In genomic region chr16:27314161-27314723, GRCh38 we compare ENCODE assay signal across 1 cellular context.
TF ChIP-seq lines count a peak whose summit lies in the region.

No MANE protein-coding gene starts in this region.

TF ChIP-seq in K562, 482 proteins besides CTCF, POLR2A, EP300 and RAD21 (continued from another document and continues in another):
- TF ChIP-seq, protein P1, sequence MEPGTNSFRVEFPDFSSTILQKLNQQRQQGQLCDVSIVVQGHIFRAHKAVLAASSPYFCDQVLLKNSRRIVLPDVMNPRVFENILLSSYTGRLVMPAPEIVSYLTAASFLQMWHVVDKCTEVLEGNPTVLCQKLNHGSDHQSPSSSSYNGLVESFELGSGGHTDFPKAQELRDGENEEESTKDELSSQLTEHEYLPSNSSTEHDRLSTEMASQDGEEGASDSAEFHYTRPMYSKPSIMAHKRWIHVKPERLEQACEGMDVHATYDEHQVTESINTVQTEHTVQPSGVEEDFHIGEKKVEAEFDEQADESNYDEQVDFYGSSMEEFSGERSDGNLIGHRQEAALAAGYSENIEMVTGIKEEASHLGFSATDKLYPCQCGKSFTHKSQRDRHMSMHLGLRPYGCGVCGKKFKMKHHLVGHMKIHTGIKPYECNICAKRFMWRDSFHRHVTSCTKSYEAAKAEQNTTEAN (CRISPR knock-in tag; IDR thresholded peaks at IDR 0.05), result no peak
- no peak for TF ChIP-seq ZNF184 (CRISPR knock-in tag; IDR thresholded peaks at IDR 0.05)
- no peak for TF ChIP-seq AFF4 (CRISPR knock-in tag; IDR thresholded peaks at IDR 0.05)
- no peak for TF ChIP-seq SMARCA5 (IDR thresholded peaks at IDR 0.05)
- no peak for TF ChIP-seq DMBX1 (CRISPR knock-in tag; IDR thresholded peaks at IDR 0.05; ENCODE audit: borderline replicate concordance)
- no peak for TF ChIP-seq ILF3 (IDR thresholded peaks at IDR 0.05; ENCODE audit: borderline replicate concordance)
- no peak for TF ChIP-seq BDP1 (IDR thresholded peaks at IDR 0.05; ENCODE audit: insufficient read depth, insufficient read length)
- no peak for TF ChIP-seq EWSR1 (IDR thresholded peaks at IDR 0.05; ENCODE audit: borderline replicate concordance, low read depth, partially characterized antibody)
- no peak for TF ChIP-seq GATA2 (CRISPR knock-in tag; IDR thresholded peaks at IDR 0.05)
- no peak for TF ChIP-seq ZC3H11A (IDR thresholded peaks at IDR 0.05; ENCODE audit: low read depth, low read length)
- TF ChIP-seq TARDBP (IDR thresholded peaks at IDR 0.05), result no peak
- no peak for TF ChIP-seq ZNF23 (CRISPR knock-in tag; IDR thresholded peaks at IDR 0.05)
- no peak for TF ChIP-seq SNRNP70 (optimal IDR thresholded peaks at IDR 0.05; ENCODE audit: low read depth, low read length)
- TF ChIP-seq WHSC1 (IDR thresholded peaks at IDR 0.05; ENCODE audit: low read length), result no peak
- TF ChIP-seq KAT2B (IDR thresholded peaks at IDR 0.05; ENCODE audit: low read depth, low read length), result no peak
- TF ChIP-seq, protein P2, sequence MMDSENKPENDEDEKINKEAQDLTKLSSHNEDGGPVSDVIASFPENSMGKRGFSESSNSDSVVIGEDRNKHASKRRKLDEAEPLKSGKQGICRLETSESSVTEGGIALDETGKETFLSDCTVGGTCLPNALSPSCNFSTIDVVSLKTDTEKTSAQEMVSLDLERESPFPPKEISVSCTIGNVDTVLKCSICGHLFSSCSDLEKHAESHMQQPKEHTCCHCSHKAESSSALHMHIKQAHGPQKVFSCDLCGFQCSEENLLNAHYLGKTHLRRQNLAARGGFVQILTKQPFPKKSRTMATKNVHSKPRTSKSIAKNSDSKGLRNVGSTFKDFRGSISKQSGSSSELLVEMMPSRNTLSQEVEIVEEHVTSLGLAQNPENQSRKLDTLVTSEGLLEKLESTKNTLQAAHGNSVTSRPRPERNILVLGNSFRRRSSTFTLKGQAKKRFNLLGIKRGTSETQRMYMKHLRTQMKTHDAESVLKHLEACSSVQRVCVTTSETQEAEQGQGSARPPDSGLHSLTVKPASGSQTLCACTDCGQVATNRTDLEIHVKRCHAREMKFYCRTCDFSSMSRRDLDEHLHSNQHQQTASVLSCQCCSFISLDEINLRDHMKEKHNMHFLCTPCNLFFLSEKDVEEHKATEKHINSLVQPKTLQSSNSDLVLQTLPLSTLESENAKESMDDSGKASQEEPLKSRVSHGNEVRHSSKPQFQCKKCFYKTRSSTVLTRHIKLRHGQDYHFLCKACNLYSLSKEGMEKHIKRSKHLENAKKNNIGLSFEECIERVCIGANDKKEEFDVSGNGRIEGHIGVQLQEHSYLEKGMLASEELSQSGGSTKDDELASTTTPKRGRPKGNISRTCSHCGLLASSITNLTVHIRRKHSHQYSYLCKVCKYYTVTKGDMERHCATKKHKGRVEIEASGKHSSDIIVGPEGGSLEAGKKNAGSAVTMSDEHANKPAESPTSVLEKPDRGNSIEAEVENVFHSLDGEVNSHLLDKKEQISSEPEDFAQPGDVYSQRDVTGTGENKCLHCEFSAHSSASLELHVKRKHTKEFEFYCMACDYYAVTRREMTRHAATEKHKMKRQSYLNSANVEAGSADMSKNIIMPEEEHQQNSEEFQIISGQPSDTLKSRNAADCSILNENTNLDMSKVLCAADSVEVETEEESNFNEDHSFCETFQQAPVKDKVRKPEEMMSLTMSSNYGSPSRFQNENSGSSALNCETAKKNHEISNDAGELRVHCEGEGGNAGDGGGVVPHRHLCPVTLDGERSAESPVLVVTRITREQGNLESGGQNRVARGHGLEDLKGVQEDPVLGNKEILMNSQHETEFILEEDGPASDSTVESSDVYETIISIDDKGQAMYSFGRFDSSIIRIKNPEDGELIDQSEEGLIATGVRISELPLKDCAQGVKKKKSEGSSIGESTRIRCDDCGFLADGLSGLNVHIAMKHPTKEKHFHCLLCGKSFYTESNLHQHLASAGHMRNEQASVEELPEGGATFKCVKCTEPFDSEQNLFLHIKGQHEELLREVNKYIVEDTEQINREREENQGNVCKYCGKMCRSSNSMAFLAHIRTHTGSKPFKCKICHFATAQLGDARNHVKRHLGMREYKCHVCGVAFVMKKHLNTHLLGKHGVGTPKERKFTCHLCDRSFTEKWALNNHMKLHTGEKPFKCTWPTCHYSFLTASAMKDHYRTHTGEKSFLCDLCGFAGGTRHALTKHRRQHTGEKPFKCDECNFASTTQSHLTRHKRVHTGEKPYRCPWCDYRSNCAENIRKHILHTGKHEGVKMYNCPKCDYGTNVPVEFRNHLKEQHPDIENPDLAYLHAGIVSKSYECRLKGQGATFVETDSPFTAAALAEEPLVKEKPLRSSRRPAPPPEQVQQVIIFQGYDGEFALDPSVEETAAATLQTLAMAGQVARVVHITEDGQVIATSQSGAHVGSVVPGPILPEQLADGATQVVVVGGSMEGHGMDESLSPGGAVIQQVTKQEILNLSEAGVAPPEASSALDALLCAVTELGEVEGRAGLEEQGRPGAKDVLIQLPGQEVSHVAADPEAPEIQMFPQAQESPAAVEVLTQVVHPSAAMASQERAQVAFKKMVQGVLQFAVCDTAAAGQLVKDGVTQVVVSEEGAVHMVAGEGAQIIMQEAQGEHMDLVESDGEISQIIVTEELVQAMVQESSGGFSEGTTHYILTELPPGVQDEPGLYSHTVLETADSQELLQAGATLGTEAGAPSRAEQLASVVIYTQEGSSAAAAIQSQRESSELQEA (IDR thresholded peaks at IDR 0.05; ENCODE audit: low read depth), result no peak
- TF ChIP-seq KDM4B (IDR thresholded peaks at IDR 0.05; ENCODE audit: borderline replicate concordance in 2 of 2, low read depth in 1 of 2), result no peak
- no peak for TF ChIP-seq C11orf30 (IDR thresholded peaks at IDR 0.05; ENCODE audit: low read depth)
- TF ChIP-seq, protein P3, sequence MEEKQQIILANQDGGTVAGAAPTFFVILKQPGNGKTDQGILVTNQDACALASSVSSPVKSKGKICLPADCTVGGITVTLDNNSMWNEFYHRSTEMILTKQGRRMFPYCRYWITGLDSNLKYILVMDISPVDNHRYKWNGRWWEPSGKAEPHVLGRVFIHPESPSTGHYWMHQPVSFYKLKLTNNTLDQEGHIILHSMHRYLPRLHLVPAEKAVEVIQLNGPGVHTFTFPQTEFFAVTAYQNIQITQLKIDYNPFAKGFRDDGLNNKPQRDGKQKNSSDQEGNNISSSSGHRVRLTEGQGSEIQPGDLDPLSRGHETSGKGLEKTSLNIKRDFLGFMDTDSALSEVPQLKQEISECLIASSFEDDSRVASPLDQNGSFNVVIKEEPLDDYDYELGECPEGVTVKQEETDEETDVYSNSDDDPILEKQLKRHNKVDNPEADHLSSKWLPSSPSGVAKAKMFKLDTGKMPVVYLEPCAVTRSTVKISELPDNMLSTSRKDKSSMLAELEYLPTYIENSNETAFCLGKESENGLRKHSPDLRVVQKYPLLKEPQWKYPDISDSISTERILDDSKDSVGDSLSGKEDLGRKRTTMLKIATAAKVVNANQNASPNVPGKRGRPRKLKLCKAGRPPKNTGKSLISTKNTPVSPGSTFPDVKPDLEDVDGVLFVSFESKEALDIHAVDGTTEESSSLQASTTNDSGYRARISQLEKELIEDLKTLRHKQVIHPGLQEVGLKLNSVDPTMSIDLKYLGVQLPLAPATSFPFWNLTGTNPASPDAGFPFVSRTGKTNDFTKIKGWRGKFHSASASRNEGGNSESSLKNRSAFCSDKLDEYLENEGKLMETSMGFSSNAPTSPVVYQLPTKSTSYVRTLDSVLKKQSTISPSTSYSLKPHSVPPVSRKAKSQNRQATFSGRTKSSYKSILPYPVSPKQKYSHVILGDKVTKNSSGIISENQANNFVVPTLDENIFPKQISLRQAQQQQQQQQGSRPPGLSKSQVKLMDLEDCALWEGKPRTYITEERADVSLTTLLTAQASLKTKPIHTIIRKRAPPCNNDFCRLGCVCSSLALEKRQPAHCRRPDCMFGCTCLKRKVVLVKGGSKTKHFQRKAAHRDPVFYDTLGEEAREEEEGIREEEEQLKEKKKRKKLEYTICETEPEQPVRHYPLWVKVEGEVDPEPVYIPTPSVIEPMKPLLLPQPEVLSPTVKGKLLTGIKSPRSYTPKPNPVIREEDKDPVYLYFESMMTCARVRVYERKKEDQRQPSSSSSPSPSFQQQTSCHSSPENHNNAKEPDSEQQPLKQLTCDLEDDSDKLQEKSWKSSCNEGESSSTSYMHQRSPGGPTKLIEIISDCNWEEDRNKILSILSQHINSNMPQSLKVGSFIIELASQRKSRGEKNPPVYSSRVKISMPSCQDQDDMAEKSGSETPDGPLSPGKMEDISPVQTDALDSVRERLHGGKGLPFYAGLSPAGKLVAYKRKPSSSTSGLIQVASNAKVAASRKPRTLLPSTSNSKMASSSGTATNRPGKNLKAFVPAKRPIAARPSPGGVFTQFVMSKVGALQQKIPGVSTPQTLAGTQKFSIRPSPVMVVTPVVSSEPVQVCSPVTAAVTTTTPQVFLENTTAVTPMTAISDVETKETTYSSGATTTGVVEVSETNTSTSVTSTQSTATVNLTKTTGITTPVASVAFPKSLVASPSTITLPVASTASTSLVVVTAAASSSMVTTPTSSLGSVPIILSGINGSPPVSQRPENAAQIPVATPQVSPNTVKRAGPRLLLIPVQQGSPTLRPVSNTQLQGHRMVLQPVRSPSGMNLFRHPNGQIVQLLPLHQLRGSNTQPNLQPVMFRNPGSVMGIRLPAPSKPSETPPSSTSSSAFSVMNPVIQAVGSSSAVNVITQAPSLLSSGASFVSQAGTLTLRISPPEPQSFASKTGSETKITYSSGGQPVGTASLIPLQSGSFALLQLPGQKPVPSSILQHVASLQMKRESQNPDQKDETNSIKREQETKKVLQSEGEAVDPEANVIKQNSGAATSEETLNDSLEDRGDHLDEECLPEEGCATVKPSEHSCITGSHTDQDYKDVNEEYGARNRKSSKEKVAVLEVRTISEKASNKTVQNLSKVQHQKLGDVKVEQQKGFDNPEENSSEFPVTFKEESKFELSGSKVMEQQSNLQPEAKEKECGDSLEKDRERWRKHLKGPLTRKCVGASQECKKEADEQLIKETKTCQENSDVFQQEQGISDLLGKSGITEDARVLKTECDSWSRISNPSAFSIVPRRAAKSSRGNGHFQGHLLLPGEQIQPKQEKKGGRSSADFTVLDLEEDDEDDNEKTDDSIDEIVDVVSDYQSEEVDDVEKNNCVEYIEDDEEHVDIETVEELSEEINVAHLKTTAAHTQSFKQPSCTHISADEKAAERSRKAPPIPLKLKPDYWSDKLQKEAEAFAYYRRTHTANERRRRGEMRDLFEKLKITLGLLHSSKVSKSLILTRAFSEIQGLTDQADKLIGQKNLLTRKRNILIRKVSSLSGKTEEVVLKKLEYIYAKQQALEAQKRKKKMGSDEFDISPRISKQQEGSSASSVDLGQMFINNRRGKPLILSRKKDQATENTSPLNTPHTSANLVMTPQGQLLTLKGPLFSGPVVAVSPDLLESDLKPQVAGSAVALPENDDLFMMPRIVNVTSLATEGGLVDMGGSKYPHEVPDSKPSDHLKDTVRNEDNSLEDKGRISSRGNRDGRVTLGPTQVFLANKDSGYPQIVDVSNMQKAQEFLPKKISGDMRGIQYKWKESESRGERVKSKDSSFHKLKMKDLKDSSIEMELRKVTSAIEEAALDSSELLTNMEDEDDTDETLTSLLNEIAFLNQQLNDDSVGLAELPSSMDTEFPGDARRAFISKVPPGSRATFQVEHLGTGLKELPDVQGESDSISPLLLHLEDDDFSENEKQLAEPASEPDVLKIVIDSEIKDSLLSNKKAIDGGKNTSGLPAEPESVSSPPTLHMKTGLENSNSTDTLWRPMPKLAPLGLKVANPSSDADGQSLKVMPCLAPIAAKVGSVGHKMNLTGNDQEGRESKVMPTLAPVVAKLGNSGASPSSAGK (IDR thresholded peaks at IDR 0.05), result 0 out of 2 replicates have a peak, but pooled peaks have one; percentile 13
- TF ChIP-seq, protein P4, sequence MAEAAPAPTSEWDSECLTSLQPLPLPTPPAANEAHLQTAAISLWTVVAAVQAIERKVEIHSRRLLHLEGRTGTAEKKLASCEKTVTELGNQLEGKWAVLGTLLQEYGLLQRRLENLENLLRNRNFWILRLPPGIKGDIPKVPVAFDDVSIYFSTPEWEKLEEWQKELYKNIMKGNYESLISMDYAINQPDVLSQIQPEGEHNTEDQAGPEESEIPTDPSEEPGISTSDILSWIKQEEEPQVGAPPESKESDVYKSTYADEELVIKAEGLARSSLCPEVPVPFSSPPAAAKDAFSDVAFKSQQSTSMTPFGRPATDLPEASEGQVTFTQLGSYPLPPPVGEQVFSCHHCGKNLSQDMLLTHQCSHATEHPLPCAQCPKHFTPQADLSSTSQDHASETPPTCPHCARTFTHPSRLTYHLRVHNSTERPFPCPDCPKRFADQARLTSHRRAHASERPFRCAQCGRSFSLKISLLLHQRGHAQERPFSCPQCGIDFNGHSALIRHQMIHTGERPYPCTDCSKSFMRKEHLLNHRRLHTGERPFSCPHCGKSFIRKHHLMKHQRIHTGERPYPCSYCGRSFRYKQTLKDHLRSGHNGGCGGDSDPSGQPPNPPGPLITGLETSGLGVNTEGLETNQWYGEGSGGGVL (CRISPR knock-in tag; IDR thresholded peaks at IDR 0.05), result no peak
- no peak for TF ChIP-seq SAFB (IDR thresholded peaks at IDR 0.05; ENCODE audit: borderline replicate concordance, low read depth, low read length)
- TF ChIP-seq, protein P5, sequence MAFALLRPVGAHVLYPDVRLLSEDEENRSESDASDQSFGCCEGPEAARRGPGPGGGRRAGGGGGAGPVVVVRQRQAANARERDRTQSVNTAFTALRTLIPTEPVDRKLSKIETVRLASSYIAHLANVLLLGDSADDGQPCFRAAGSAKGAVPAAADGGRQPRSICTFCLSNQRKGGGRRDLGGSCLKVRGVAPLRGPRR (CRISPR knock-in tag; IDR thresholded peaks at IDR 0.05), result no peak
- TF ChIP-seq, protein P6, sequence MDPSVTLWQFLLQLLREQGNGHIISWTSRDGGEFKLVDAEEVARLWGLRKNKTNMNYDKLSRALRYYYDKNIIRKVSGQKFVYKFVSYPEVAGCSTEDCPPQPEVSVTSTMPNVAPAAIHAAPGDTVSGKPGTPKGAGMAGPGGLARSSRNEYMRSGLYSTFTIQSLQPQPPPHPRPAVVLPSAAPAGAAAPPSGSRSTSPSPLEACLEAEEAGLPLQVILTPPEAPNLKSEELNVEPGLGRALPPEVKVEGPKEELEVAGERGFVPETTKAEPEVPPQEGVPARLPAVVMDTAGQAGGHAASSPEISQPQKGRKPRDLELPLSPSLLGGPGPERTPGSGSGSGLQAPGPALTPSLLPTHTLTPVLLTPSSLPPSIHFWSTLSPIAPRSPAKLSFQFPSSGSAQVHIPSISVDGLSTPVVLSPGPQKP (CRISPR knock-in tag; IDR thresholded peaks at IDR 0.05), result no peak
- no peak for TF ChIP-seq XRCC3 (IDR thresholded peaks at IDR 0.05)
